ENCODE assay signal across 11 cellular contexts in the genomic region with DNA sequence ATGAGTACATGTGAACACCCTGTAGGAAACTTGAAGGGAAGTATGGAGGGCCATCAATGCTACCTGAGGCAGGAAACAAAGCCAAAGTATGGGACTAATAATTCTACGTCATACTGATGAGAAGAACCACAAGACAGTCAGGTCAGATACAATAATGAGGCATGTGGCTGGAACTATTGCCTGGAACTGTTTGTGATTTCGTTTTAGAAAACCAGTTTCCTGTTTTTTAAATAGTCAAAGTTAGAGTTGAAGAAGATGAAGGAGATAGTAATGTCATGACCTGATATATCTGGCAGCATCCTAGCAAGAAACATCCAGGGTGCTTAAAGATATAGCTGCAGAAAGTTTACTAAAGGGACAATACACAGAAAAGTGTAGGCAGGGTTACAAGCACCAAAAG.
DNase-seq lines count a peak whose midpoint lies in the region; ATAC-seq lines count a peak whose summit lies in the region.
"Had no signal": no experiment of that assay in that cellular context is flagged by ENCODE, and none has a peak within 500 bp of the region (broad histone marks: within the 10 kb centered on the region; RNA-seq: fewer than 3 reads in every experiment).

No MANE protein-coding gene starts in this region.

- ATAC-seq in GM18868 (IDR thresholded peaks at IDR 0.05; ENCODE audit: unreplicated experiment) (peak; percentile 30), HG03175 (IDR thresholded peaks at IDR 0.05; ENCODE audit: unreplicated experiment) (peak; percentile 22)
- ATAC-seq in activated naive CD8-positive, alpha-beta T cell treated with anti-CD3 and anti-CD28 coated beads, Interleukin-2, amount 50 U/mL, for 24 hours, result no peak
- ATAC-seq: heart right ventricle had no signal

- H3K4me2 ChIP-seq in BLaER1 treated with 17β-estradiol and CSF1 and Interleukin-3, amounts not matched to agents 10 nM and 100 nM, result peak overlapping the region; percentile 12 to 82 (median 53); a peak in 20 of 22 replicates

- no peak overlapping the region for H3K4me3 ChIP-seq in BLaER1 treated with 17β-estradiol and CSF1 and Interleukin-3, amounts not matched to agents 10 nM and 100 nM
- H3K4me3 ChIP-seq: HAP-1, heart right ventricle had no signal

- no peaks in the 10 kb centered on the region for H3K36me3 ChIP-seq in BLaER1 treated with 17β-estradiol and CSF1 and Interleukin-3, amounts not matched to agents 10 nM and 100 nM
- H3K36me3 ChIP-seq: HAP-1, heart right ventricle had no signal

- H3K9me3 Mint-ChIP-seq in activated naive CD8-positive, alpha-beta T cell treated with anti-CD3 and anti-CD28 coated beads, Interleukin-2, amount 50 U/mL, for 24 hours, result no peaks in the 10 kb centered on the region

- no peak for DNase-seq in activated naive CD8-positive, alpha-beta T cell treated with anti-CD3 and anti-CD28 coated beads, Interleukin-2, amount 50 U/mL, for 24 hours
- DNase-seq in activated CD4-positive, CD25-positive, alpha-beta regulatory T cell (lab: John Stamatoyannopoulos, UW), result no peak
- no peak for DNase-seq in effector CD8-positive, alpha-beta T cell (lab: John Stamatoyannopoulos, UW)
- DNase-seq in putamen (ENCODE audit: low spot score), result no peak
- DNase-seq in D341Med (ENCODE audit: low spot score), result no peak
- DNase-seq: heart right ventricle; stimulated activated CD4-positive, alpha-beta T cell treated with anti-CD3 and anti-CD28 coated beads, Interleukin-12 subunit alpha, Interleukin-12 subunit beta, amount 100 ng/mL, for 4 hours had no signal

- H3K36me3 Mint-ChIP-seq in activated naive CD8-positive, alpha-beta T cell treated with anti-CD3 and anti-CD28 coated beads, Interleukin-2, amount 50 U/mL, for 24 hours (ENCODE audit: low read depth), result no peaks in the 10 kb centered on the region

- H3K9ac ChIP-seq in BLaER1 treated with 17β-estradiol and CSF1 and Interleukin-3, amounts not matched to agents 10 nM and 100 nM, result peak overlapping the region in 1 of 11 experiments; percentile 26; a peak in 1 of 22 replicates

- H3K4me1 ChIP-seq in BLaER1 treated with 17β-estradiol and CSF1 and Interleukin-3, amounts not matched to agents 10 nM and 100 nM, result peaks cover 70 to 90% (median 78%) of the 10 kb centered on the region in 10 experiments
- H3K4me1 ChIP-seq: HAP-1 had no signal

- H3K4me3 Mint-ChIP-seq in activated naive CD8-positive, alpha-beta T cell treated with anti-CD3 and anti-CD28 coated beads, Interleukin-2, amount 50 U/mL, for 24 hours, result no peak overlapping the region

- H3K27me3 Mint-ChIP-seq in activated naive CD8-positive, alpha-beta T cell treated with anti-CD3 and anti-CD28 coated beads, Interleukin-2, amount 50 U/mL, for 24 hours, result no peaks in the 10 kb centered on the region

- peak overlapping the region in 4 of 11 experiments; percentile 42 to 98 (median 73); a peak in 7 of 22 replicates for H3K27ac ChIP-seq in BLaER1 treated with 17β-estradiol and CSF1 and Interleukin-3, amounts not matched to agents 10 nM and 100 nM

- H3K9me3 ChIP-seq in BLaER1 treated with 17β-estradiol and CSF1 and Interleukin-3, amounts not matched to agents 10 nM and 100 nM (replicated peaks in 1 of 11), result peaks cover 0 to 52% (median 29%) of the 10 kb centered on the region in 11 experiments; a peak in 17 of 22 replicates
- H3K9me3 ChIP-seq: HAP-1, heart right ventricle had no signal

- no peaks in the 10 kb centered on the region for H3K27me3 ChIP-seq in BLaER1 treated with 17β-estradiol and CSF1 and Interleukin-3, amounts not matched to agents 10 nM and 100 nM

- H3K4me1 Mint-ChIP-seq in activated naive CD8-positive, alpha-beta T cell treated with anti-CD3 and anti-CD28 coated beads, Interleukin-2, amount 50 U/mL, for 24 hours, result peaks cover 85% of the 10 kb centered on the region

- H4K20me1 ChIP-seq in BLaER1 treated with 17β-estradiol and CSF1 and Interleukin-3, amounts not matched to agents 10 nM and 100 nM, result no peaks in the 10 kb centered on the region

- peak overlapping the region; percentile 2 for H3K27ac Mint-ChIP-seq in activated naive CD8-positive, alpha-beta T cell treated with anti-CD3 and anti-CD28 coated beads, Interleukin-2, amount 50 U/mL, for 24 hours
